17 cellular contexts compared by ENCODE assay signal in the genomic region with DNA sequence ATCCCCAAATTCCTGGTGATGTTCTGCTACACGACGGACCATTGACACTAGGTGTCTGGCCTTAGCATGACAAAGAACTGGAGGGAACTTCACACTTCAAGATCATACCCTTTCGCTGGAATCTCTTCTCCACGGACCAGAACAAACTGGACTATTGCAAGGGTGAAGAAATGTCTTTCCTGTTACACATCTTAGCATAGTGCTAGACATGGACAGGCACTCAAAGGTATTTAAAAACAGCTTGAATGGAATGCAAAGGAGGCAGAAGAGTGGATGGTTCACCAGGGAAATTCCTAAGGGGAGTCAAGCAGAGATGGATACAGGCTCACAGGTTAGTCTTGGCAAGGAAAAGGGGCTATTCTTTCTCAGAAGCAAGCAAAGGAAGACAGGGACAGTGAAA. TPM values are rescaled to one million over a fixed set of nuclear protein-coding genes. Genes with fewer than 3 reads are reported as not detected.
DNase-seq lines count a peak whose midpoint lies in the region; ATAC-seq and TF ChIP-seq lines count a peak whose summit lies in the region.
"Had no signal": no experiment of that assay in that cellular context is flagged by ENCODE, and none has a peak within 500 bp of the region (broad histone marks: within the 10 kb centered on the region; RNA-seq: fewer than 3 reads in every experiment).

No MANE protein-coding gene starts in this region.

- no peak overlapping the region for H3K4me3 ChIP-seq in BLaER1
- H3K4me3 ChIP-seq in muscle layer of colon (ENCODE audit: low read depth in 1 of 2, low read length in 2 of 2): no peak overlapping the region
- no peak overlapping the region for H3K4me3 ChIP-seq in osteoblast (ENCODE audit: insufficient read depth, low read length)
- H3K4me3 ChIP-seq: GM12878 had no signal

- no peak for ATAC-seq in HG03196 (IDR thresholded peaks at IDR 0.05; ENCODE audit: unreplicated experiment)
- no peak for ATAC-seq in Right ventricle myocardium inferior
- no peak for ATAC-seq in GM18519 (IDR thresholded peaks at IDR 0.05; ENCODE audit: low FRiP score, unreplicated experiment)
- ATAC-seq: GM12878 had no signal

- intact Hi-C loops in Right ventricle myocardium inferior (cut with DNase I): no loop called here

- peak; percentile 14 for DNase-seq in amniotic epithelial cell (ENCODE audit: low read depth)
- peak; percentile 12 for DNase-seq in glomerular visceral epithelial cell (ENCODE audit: extremely low spot score)
- DNase-seq in Right ventricle myocardium inferior (ENCODE audit: missing footprints): no peak
- no peak for DNase-seq in osteoblast (ENCODE audit: insufficient read length, low spot score, missing footprints)
- DNase-seq: 8988T; CD4-positive, alpha-beta memory T cell; DMS153; KBM-7; NCI-H1105; NCI-H2081; NCI-H774; Right ventricle myocardium superior had no signal

- H3K27me3 ChIP-seq in BLaER1 (no peaks in the 10 kb centered on the region), muscle layer of colon (ENCODE audit: control insufficient read depth in 1 of 2, insufficient read depth in 2 of 2, low read length in 2 of 2) (no peaks in the 10 kb centered on the region), osteoblast (ENCODE audit: insufficient read depth, low read length) (no peaks in the 10 kb centered on the region)

- no peak overlapping the region for H3K27ac ChIP-seq in BLaER1
- H3K27ac ChIP-seq in muscle layer of colon (ENCODE audit: low read depth, low read length): peak overlapping the region; percentile 17
- no peak overlapping the region for H3K27ac ChIP-seq in osteoblast (ENCODE audit: low read depth, low read length)

- H2AFZ ChIP-seq in osteoblast (ENCODE audit: low read length): no peak overlapping the region

- peaks cover 48% of the 10 kb centered on the region for H3K4me1 ChIP-seq in BLaER1
- peaks cover 19% of the 10 kb centered on the region for H3K4me1 ChIP-seq in muscle layer of colon (ENCODE audit: insufficient read depth, low read length)
- peaks cover 9% of the 10 kb centered on the region for H3K4me1 ChIP-seq in osteoblast (ENCODE audit: insufficient read depth, low read length)

- H3K36me3 ChIP-seq in BLaER1 (no peaks in the 10 kb centered on the region), muscle layer of colon (ENCODE audit: insufficient read depth, low read length) (no peaks in the 10 kb centered on the region), osteoblast (ENCODE audit: insufficient read depth, low read length) (no peaks in the 10 kb centered on the region)

- H3K79me2 ChIP-seq in osteoblast (ENCODE audit: insufficient read depth, low read length): no peaks in the 10 kb centered on the region

- no peak for TF ChIP-seq CTCF in osteoblast (IDR thresholded peaks at IDR 0.05; ENCODE audit: extremely low read depth, low read depth, low read length)

- no peaks in the 10 kb centered on the region for H4K20me1 ChIP-seq in BLaER1
- no peaks in the 10 kb centered on the region for H4K20me1 ChIP-seq in osteoblast (ENCODE audit: insufficient read depth, low read length)

- H3K4me2 ChIP-seq in BLaER1: 0 out of 2 replicates have a peak overlapping the region, but pooled peaks have one; percentile 73
- no peak overlapping the region for H3K4me2 ChIP-seq in osteoblast (ENCODE audit: insufficient read depth, low read length)

- H3K9me3 ChIP-seq in BLaER1: peaks cover 11% of the 10 kb centered on the region
- H3K9me3 ChIP-seq in muscle layer of colon (ENCODE audit: low read length): no peaks in the 10 kb centered on the region
- no peaks in the 10 kb centered on the region for H3K9me3 ChIP-seq in osteoblast (ENCODE audit: low read depth, low read length)

- H3K9ac ChIP-seq in BLaER1 (no peak overlapping the region), muscle layer of colon (ENCODE audit: low read length) (no peak overlapping the region)

RNA-seq across cellular contexts. Expression of a gene that starts 33.5 kb away (rescaled TPM):
- total RNA-seq in Right ventricle myocardium inferior (130 TPM), osteoblast (18.3 and 26.4 TPM in 2 replicates)
- total RNA-seq: CD4-positive, alpha-beta memory T cell had no signal

Comparison
In these comparisons a context has a peak if more than half of its experiments do, and no peak if none do; other contexts are left out.
1. DNase-seq: peak in amniotic epithelial cell (single experiment) and glomerular visceral epithelial cell (single experiment); none in Right ventricle myocardium inferior (single experiment) and osteoblast (single experiment).